In genomic region chr21:19321688-19322087, GRCh38 we compare ENCODE assay signal across 28 cellular contexts.
A peak's percentile ranks its signal among the peaks of the same experiment; 100 is the strongest.
DNase-seq lines count a peak whose midpoint lies in the region; ATAC-seq, FAIRE-seq and TF ChIP-seq lines count a peak whose summit lies in the region.
"Had no signal": no experiment of that assay in that cellular context is flagged by ENCODE, and none has a peak within 500 bp of the region (broad histone marks: within the 10 kb centered on the region; RNA-seq: fewer than 3 reads in every experiment).

No MANE protein-coding gene starts in this region.

- H3K4me2 ChIP-seq in SU-DHL-6 (ENCODE audit: low read depth, low read length, poor library complexity, severe bottlenecking): no peak overlapping the region
- H3K4me2 ChIP-seq: A549; BLaER1 treated with 17β-estradiol and CSF1 and Interleukin-3, amounts not matched to agents 10 nM and 100 nM; KMS-11 had no signal

- ATAC-seq in pancreas: peak in 3 of 4 donors; percentile 57 to 74 (median 61)
- ATAC-seq in GM21360 (IDR thresholded peaks at IDR 0.05; ENCODE audit: unreplicated experiment): no peak
- ATAC-seq: A549, Panc1 had no signal

- H4K20me1 ChIP-seq in SU-DHL-6 (ENCODE audit: low read depth, low read length): no peaks in the 10 kb centered on the region
- H4K20me1 ChIP-seq: BLaER1 treated with 17β-estradiol and CSF1 and Interleukin-3, amounts not matched to agents 10 nM and 100 nM had no signal

- no peaks in the 10 kb centered on the region for H3F3A ChIP-seq in SU-DHL-6 (ENCODE audit: insufficient read depth)

- TF ChIP-seq CTCF in SU-DHL-6 (IDR thresholded peaks at IDR 0.05; ENCODE audit: insufficient read depth, low read length, poor library complexity, severe bottlenecking) (no peak), pancreas (IDR thresholded peaks at IDR 0.05) (no peak), uterus (IDR thresholded peaks at IDR 0.05) (no peak), sigmoid colon (IDR thresholded peaks at IDR 0.05) (no peak)

- H3K4me3 ChIP-seq in SU-DHL-6 (ENCODE audit: insufficient read depth, low read length, poor library complexity, severe bottlenecking): no peak overlapping the region
- H3K4me3 ChIP-seq in pancreas: no peak overlapping the region
- no peak overlapping the region for H3K4me3 ChIP-seq in uterus
- no peak overlapping the region for H3K4me3 ChIP-seq in sigmoid colon
- H3K4me3 ChIP-seq: A549; BLaER1 treated with 17β-estradiol and CSF1 and Interleukin-3, amounts not matched to agents 10 nM and 100 nM; GM23248 had no signal

- TF ChIP-seq POLR2A in uterus (IDR thresholded peaks at IDR 0.05): no peak
- TF ChIP-seq POLR2A in sigmoid colon (IDR thresholded peaks at IDR 0.05): no peak

- H3K27me3 ChIP-seq in SU-DHL-6 (ENCODE audit: low read length) (no peaks in the 10 kb centered on the region), pancreas (no peaks in the 10 kb centered on the region), uterus (no peaks in the 10 kb centered on the region), sigmoid colon (no peaks in the 10 kb centered on the region)
- H3K27me3 ChIP-seq: BLaER1 treated with 17β-estradiol and CSF1 and Interleukin-3, amounts not matched to agents 10 nM and 100 nM had no signal

- 39 to 51% methylated on average over 3 of the region's 3 CpGs for WGBS in pancreas, 2 donors
- WGBS in sigmoid colon, 2 donors: 58 to 70% methylated on average over 3 of the region's 3 CpGs

- H3K9me3 ChIP-seq in SU-DHL-6 (ENCODE audit: insufficient read depth, low read length): peaks cover 10% of the 10 kb centered on the region; the same call in 1 of the 2 replicates
- no peaks in the 10 kb centered on the region for H3K9me3 ChIP-seq in pancreas
- no peaks in the 10 kb centered on the region for H3K9me3 ChIP-seq in uterus
- no peaks in the 10 kb centered on the region for H3K9me3 ChIP-seq in sigmoid colon
- H3K9me3 ChIP-seq: A549 had no signal

- intact Hi-C loops in pancreas (cut with DNase I): no loop called here
- intact Hi-C loops in uterus (cut with DNase I; ENCODE audit: low total_unique reads): no loop called here
- intact Hi-C loops in sigmoid colon (cut with DNase I): no loop called here

- H3K4me1 ChIP-seq in pancreas: no peaks in the 10 kb centered on the region
- no peaks in the 10 kb centered on the region for H3K4me1 ChIP-seq in uterus
- H3K4me1 ChIP-seq in sigmoid colon: no peaks in the 10 kb centered on the region
- H3K4me1 ChIP-seq: A549; BLaER1 treated with 17β-estradiol and CSF1 and Interleukin-3, amounts not matched to agents 10 nM and 100 nM had no signal

- H3K9ac ChIP-seq in SU-DHL-6 (ENCODE audit: low read length): no peak overlapping the region
- H3K9ac ChIP-seq: BLaER1 treated with 17β-estradiol and CSF1 and Interleukin-3, amounts not matched to agents 10 nM and 100 nM; GM23248; KMS-11 had no signal

- TF ChIP-seq EP300 in sigmoid colon (IDR thresholded peaks at IDR 0.05): no peak

- no peaks in the 10 kb centered on the region for H3K9me2 ChIP-seq in SU-DHL-6 (replicated peaks; ENCODE audit: insufficient read depth, low read length)

- H3K27ac ChIP-seq in SU-DHL-6 (ENCODE audit: low read depth, low read length): no peak overlapping the region
- H3K27ac ChIP-seq in pancreas: no peak overlapping the region
- no peak overlapping the region for H3K27ac ChIP-seq in uterus
- no peak overlapping the region for H3K27ac ChIP-seq in sigmoid colon
- H3K27ac ChIP-seq: A549; BLaER1 treated with 17β-estradiol and CSF1 and Interleukin-3, amounts not matched to agents 10 nM and 100 nM; GM23248; KMS-11; RWPE1 had no signal

- FAIRE-seq in G401.6 (lab: Jason Lieb, UNC) (peak; percentile 88), pancreas (lab: Jason Lieb, UNC) (no peak)
- FAIRE-seq: A549, GM18507 had no signal

- DNase-seq in foreskin melanocyte (peak; percentile 1), pancreas (no peak), uterus (no peak), NCI-H1930 (lab: John Stamatoyannopoulos, UW) (no peak), sigmoid colon (no peak)
- DNase-seq: AML-193; CD4-positive, alpha-beta T cell; COR-L47; DMS79; EL; GM23248; H9; IMR-90; MM.1S; NCI-H1694; NCI-H2081; NCI-H2227 treated with DMSO at 0.1 percent for 48 hours; NCI-H526 treated with DMSO at 0.1 percent for 48 hours; SHP77 had no signal

- H2AFZ ChIP-seq in SU-DHL-6 (ENCODE audit: low read depth, low read length, severe bottlenecking): peak overlapping the region; percentile 57
- H2AFZ ChIP-seq: GM23248 had no signal

- no peaks in the 10 kb centered on the region for H3K36me3 ChIP-seq in SU-DHL-6 (ENCODE audit: low read length)
- H3K36me3 ChIP-seq in pancreas: no peaks in the 10 kb centered on the region
- H3K36me3 ChIP-seq in uterus: no peaks in the 10 kb centered on the region
- no peaks in the 10 kb centered on the region for H3K36me3 ChIP-seq in sigmoid colon
- H3K36me3 ChIP-seq: BLaER1 treated with 17β-estradiol and CSF1 and Interleukin-3, amounts not matched to agents 10 nM and 100 nM had no signal

- no peaks in the 10 kb centered on the region for H3K79me2 ChIP-seq in SU-DHL-6 (ENCODE audit: insufficient read depth, low read length)
